In genomic region chr5:113140837-113141661, GRCh38 we compare ENCODE assay signal across 10 cellular contexts.
A peak's percentile ranks its signal among the peaks of the same experiment; 100 is the strongest.
DNase-seq lines count a peak whose midpoint lies in the region; ATAC-seq and TF ChIP-seq lines count a peak whose summit lies in the region.
"Had no signal": no experiment of that assay in that cellular context is flagged by ENCODE, and none has a peak within 500 bp of the region (broad histone marks: within the 10 kb centered on the region; RNA-seq: fewer than 3 reads in every experiment).

No MANE protein-coding gene starts in this region.

- H3K27me3 ChIP-seq in heart left ventricle (no peaks in the 10 kb centered on the region), thyroid gland (no peaks in the 10 kb centered on the region), dorsolateral prefrontal cortex (no peaks in the 10 kb centered on the region)

- H3K4me1 ChIP-seq in heart left ventricle (peaks cover 0 to 11% (median 0%) of the 10 kb centered on the region in 12 donors), thyroid gland (no peaks in the 10 kb centered on the region)

- no peak overlapping the region for H3K27ac ChIP-seq in heart left ventricle
- H3K27ac ChIP-seq in thyroid gland, result no peak overlapping the region
- H3K27ac ChIP-seq in dorsolateral prefrontal cortex, result peak overlapping the region in 6 of 59 donors; percentile 12 to 57 (median 22)

- H3K9me3 ChIP-seq in heart left ventricle, result no peaks in the 10 kb centered on the region
- no peaks in the 10 kb centered on the region for H3K9me3 ChIP-seq in thyroid gland

- H3K36me3 ChIP-seq in heart left ventricle (peaks cover 0 to 12% (median 0%) of the 10 kb centered on the region in 9 donors), thyroid gland (no peaks in the 10 kb centered on the region)

- 72 to 76% (median 74%) methylated on average over 9 of the region's 9 CpGs for WGBS in heart left ventricle, 4 donors
- WGBS in thyroid gland, 2 donors, result 75 to 77% methylated on average over 9 of the region's 9 CpGs

- TF ChIP-seq POLR2A in heart left ventricle (IDR thresholded peaks at IDR 0.05), result no peak
- no peak for TF ChIP-seq POLR2A in thyroid gland (IDR thresholded peaks at IDR 0.05)

- peak in 3 of 4 donors; percentile 34 to 81 (median 81) for ATAC-seq in heart left ventricle
- peak; percentile 95 for ATAC-seq in sciatic nerve
- ATAC-seq: left colon had no signal

- no peak overlapping the region for H3K4me3 ChIP-seq in astrocyte of the spinal cord (ENCODE audit: low read depth, low read length)
- no peak overlapping the region for H3K4me3 ChIP-seq in heart left ventricle
- H3K4me3 ChIP-seq in thyroid gland (replicated peaks in 1 of 3), result no peak overlapping the region
- H3K4me3 ChIP-seq in dorsolateral prefrontal cortex, result no peak overlapping the region

- peak; percentile 16 for DNase-seq in GOT3 (lab: John Stamatoyannopoulos, UW)
- peak; percentile 76 for DNase-seq in astrocyte of the spinal cord (ENCODE audit: low read depth, low spot score)
- peak in 1 of 5 donors; percentile 45 for DNase-seq in heart left ventricle
- DNase-seq in sciatic nerve (ENCODE audit: low spot score), result no peak
- no peak for DNase-seq in thyroid gland
- DNase-seq in dorsolateral prefrontal cortex, result no peak
- DNase-seq in NCI-H2029 treated with DMSO at 0.1 percent for 48 hours (lab: John Stamatoyannopoulos, UW), result no peak
- DNase-seq in GM10266 (ENCODE audit: extremely low spot score), result no peak
- DNase-seq: left colon, SHP77 treated with DMSO at 0.1 percent for 48 hours had no signal

- TF ChIP-seq CTCF in astrocyte of the spinal cord (IDR thresholded peaks at IDR 0.05; ENCODE audit: low read depth, low read length), result no peak
- TF ChIP-seq CTCF in heart left ventricle (IDR thresholded peaks at IDR 0.05), result no peak
- no peak for TF ChIP-seq CTCF in thyroid gland (IDR thresholded peaks at IDR 0.05)
- TF ChIP-seq CTCF in dorsolateral prefrontal cortex (IDR thresholded peaks at IDR 0.05 in 54 of 56, conservative IDR thresholded peaks at IDR 0.05 in 2 of 56; ENCODE audit: low read depth in 1 of 56, partially characterized antibody in 56 of 56), result no peak
- no peak for TF ChIP-seq CTCF in GM10266 (IDR thresholded peaks at IDR 0.05; ENCODE audit: control insufficient read depth, insufficient read depth, low read depth, missing control alignments)

- intact Hi-C loops in heart left ventricle (cut with DNase I), result no loop called here
- intact Hi-C loops in sciatic nerve (cut with DNase I), result no loop called here
- intact Hi-C loops in thyroid gland (cut with DNase I), result no loop called here
- intact Hi-C loops in dorsolateral prefrontal cortex (cut with DNase I), result no loop called here

- in situ Hi-C loops in astrocyte of the spinal cord (cut with HindIII; ENCODE audit: low sequenced_read_pairs), result loop anchor here (10.0 kb wide), 1 partner anchor 96 kb away; no protein-coding TSS in a partner anchor

Comparison
In these comparisons a context has a peak if more than half of its experiments do, and no peak if none do; other contexts are left out.
1. DNase-seq: peak in GOT3 (single experiment) and astrocyte of the spinal cord (single experiment); none in sciatic nerve (single experiment), thyroid gland (0 of 2), dorsolateral prefrontal cortex (0 of 10), NCI-H2029 treated with DMSO at 0.1 percent for 48 hours (single experiment) and GM10266 (single experiment).